In genomic region chr12:46380397-46380796, GRCh38 we compare ENCODE assay signal across 15 cellular contexts. TPM values are rescaled to one million over a fixed set of nuclear protein-coding genes. Genes with fewer than 3 reads are reported as not detected.
A peak's percentile ranks its signal among the peaks of the same experiment; 100 is the strongest.
DNase-seq lines count a peak whose midpoint lies in the region; TF ChIP-seq lines count a peak whose summit lies in the region.
"Had no signal": no experiment of that assay in that cellular context is flagged by ENCODE, and none has a peak within 500 bp of the region (broad histone marks: within the 10 kb centered on the region; RNA-seq: fewer than 3 reads in every experiment).

No MANE protein-coding gene starts in this region.

- H3K9ac ChIP-seq in SK-N-MC (ENCODE audit: insufficient read length), result no peak overlapping the region
- H3K9ac ChIP-seq in mesendoderm (ENCODE audit: low read length), result no peak overlapping the region
- H3K9ac ChIP-seq: BLaER1 treated with 17β-estradiol and CSF1 and Interleukin-3, amounts not matched to agents 10 nM and 100 nM had no signal

- H4K5ac ChIP-seq in mesendoderm (ENCODE audit: low read length), result no peak overlapping the region

- peak overlapping the region; percentile 49; the same call in 1 of the 2 replicates for H3K27ac ChIP-seq in SK-N-MC
- no peak overlapping the region for H3K27ac ChIP-seq in mesendoderm (ENCODE audit: low read depth, low read length)
- H3K27ac ChIP-seq: BLaER1 treated with 17β-estradiol and CSF1 and Interleukin-3, amounts not matched to agents 10 nM and 100 nM had no signal

- peak overlapping the region; percentile 32 for H3K27ac Mint-ChIP-seq in activated naive CD4-positive, alpha-beta T cell treated with anti-CD3 and anti-CD28 coated beads, Interleukin-2, amount 50 U/mL, for 24 hours
- H3K27ac Mint-ChIP-seq in activated naive CD4-positive, alpha-beta T cell treated with anti-CD3 and anti-CD28 coated beads for 36 hours, result no peak overlapping the region
- H3K27ac Mint-ChIP-seq in type B pancreatic cell, result peak overlapping the region; percentile 44
- H3K27ac Mint-ChIP-seq: CD4-positive, CD25-positive, alpha-beta regulatory T cell had no signal

- CTCF ChIA-PET in activated naive CD4-positive, alpha-beta T cell treated with anti-CD3 and anti-CD28 coated beads for 36 hours (lab: Charles Lee), result no interaction called here
- CTCF ChIA-PET in HEK293T (lab: Yijun Ruan, JAX), result no interaction called here

- H3K18ac ChIP-seq in mesendoderm (ENCODE audit: low read length), result no peak overlapping the region

- no peak overlapping the region for H2AK5ac ChIP-seq in mesendoderm (ENCODE audit: low read length)

- no peak for DNase-seq in activated naive CD4-positive, alpha-beta T cell treated with anti-CD3 and anti-CD28 coated beads for 36 hours
- DNase-seq in SK-N-MC (ENCODE audit: low read depth, low spot score) (no peak), mesendoderm (no peak), type B pancreatic cell (ENCODE audit: extremely low spot score, unreplicated experiment) (no peak), NCI-H128 (lab: John Stamatoyannopoulos, UW; ENCODE audit: unreplicated experiment) (no peak), HEK293T (ENCODE audit: extremely low spot score) (no peak)
- DNase-seq in stimulated activated CD4-positive, alpha-beta T cell treated with anti-CD3 and anti-CD28 coated beads, Interleukin-4, amount 100 ng/mL, for 4 hours, result no peak
- DNase-seq: 8988T; ACHN; Calu3; CD4-positive, CD25-positive, alpha-beta regulatory T cell; DMS 273 treated with DMSO at 0.1 percent for 48 hours; H7 had no signal

- no peaks in the 10 kb centered on the region for H3K27me3 Mint-ChIP-seq in activated naive CD4-positive, alpha-beta T cell treated with anti-CD3 and anti-CD28 coated beads, Interleukin-2, amount 50 U/mL, for 24 hours
- H3K27me3 Mint-ChIP-seq in activated naive CD4-positive, alpha-beta T cell treated with anti-CD3 and anti-CD28 coated beads for 36 hours (ENCODE audit: low read depth), result no peaks in the 10 kb centered on the region
- H3K27me3 Mint-ChIP-seq in type B pancreatic cell, result no peaks in the 10 kb centered on the region

- no peaks in the 10 kb centered on the region for H3K9me3 ChIP-seq in SK-N-MC (ENCODE audit: low read depth, low read length)

- peaks cover 40% of the 10 kb centered on the region for H3K4me1 Mint-ChIP-seq in activated naive CD4-positive, alpha-beta T cell treated with anti-CD3 and anti-CD28 coated beads, Interleukin-2, amount 50 U/mL, for 24 hours
- peaks cover 37% of the 10 kb centered on the region for H3K4me1 Mint-ChIP-seq in activated naive CD4-positive, alpha-beta T cell treated with anti-CD3 and anti-CD28 coated beads for 36 hours (ENCODE audit: low read depth)
- H3K4me1 Mint-ChIP-seq in type B pancreatic cell (ENCODE audit: unreplicated experiment), result peaks cover 6% of the 10 kb centered on the region

- TF ChIP-seq CTCF in type B pancreatic cell (conservative IDR thresholded peaks at IDR 0.05), result no peak

- H4K8ac ChIP-seq in mesendoderm (ENCODE audit: low read depth, low read length), result no peak overlapping the region

- no peaks in the 10 kb centered on the region for H3K79me1 ChIP-seq in mesendoderm (ENCODE audit: low read length)

- no peaks in the 10 kb centered on the region for H3K27me3 ChIP-seq in mesendoderm (ENCODE audit: insufficient read depth, low read length, poor library complexity)
- H3K27me3 ChIP-seq: BLaER1 treated with 17β-estradiol and CSF1 and Interleukin-3, amounts not matched to agents 10 nM and 100 nM had no signal

- H3K4me3 Mint-ChIP-seq in activated naive CD4-positive, alpha-beta T cell treated with anti-CD3 and anti-CD28 coated beads, Interleukin-2, amount 50 U/mL, for 24 hours, result no peak overlapping the region
- no peak overlapping the region for H3K4me3 Mint-ChIP-seq in activated naive CD4-positive, alpha-beta T cell treated with anti-CD3 and anti-CD28 coated beads for 36 hours
- peak overlapping the region; percentile 32 for H3K4me3 Mint-ChIP-seq in type B pancreatic cell

- peak overlapping the region; percentile 17 for H2BK5ac ChIP-seq in mesendoderm (ENCODE audit: low read length)

- POLR2A ChIA-PET in HEK293T (lab: Yijun Ruan, JAX), result no interaction called here

- no peaks in the 10 kb centered on the region for H3K36me3 Mint-ChIP-seq in activated naive CD4-positive, alpha-beta T cell treated with anti-CD3 and anti-CD28 coated beads, Interleukin-2, amount 50 U/mL, for 24 hours
- H3K36me3 Mint-ChIP-seq in activated naive CD4-positive, alpha-beta T cell treated with anti-CD3 and anti-CD28 coated beads for 36 hours (ENCODE audit: low read depth), result no peaks in the 10 kb centered on the region
- H3K36me3 Mint-ChIP-seq in type B pancreatic cell, result no peaks in the 10 kb centered on the region
- H3K36me3 Mint-ChIP-seq: CD4-positive, CD25-positive, alpha-beta regulatory T cell had no signal

- peaks cover 3% of the 10 kb centered on the region for H3K4me1 ChIP-seq in mesendoderm (ENCODE audit: control insufficient read depth, low read depth, low read length)

- H3K4me2 ChIP-seq in mesendoderm (ENCODE audit: low read length), result no peak overlapping the region
- H3K4me2 ChIP-seq: BLaER1 treated with 17β-estradiol and CSF1 and Interleukin-3, amounts not matched to agents 10 nM and 100 nM had no signal

- no peaks in the 10 kb centered on the region for H3K9me3 Mint-ChIP-seq in activated naive CD4-positive, alpha-beta T cell treated with anti-CD3 and anti-CD28 coated beads, Interleukin-2, amount 50 U/mL, for 24 hours
- H3K9me3 Mint-ChIP-seq in activated naive CD4-positive, alpha-beta T cell treated with anti-CD3 and anti-CD28 coated beads for 36 hours, result no peaks in the 10 kb centered on the region
- H3K9me3 Mint-ChIP-seq in type B pancreatic cell, result no peaks in the 10 kb centered on the region
- H3K9me3 Mint-ChIP-seq: CD4-positive, CD25-positive, alpha-beta regulatory T cell had no signal

- H3K4ac ChIP-seq in mesendoderm (ENCODE audit: low read depth, low read length), result peak overlapping the region; percentile 8

- H3K36me3 ChIP-seq in SK-N-MC (ENCODE audit: insufficient read depth, low read length) (no peaks in the 10 kb centered on the region), mesendoderm (ENCODE audit: control insufficient read depth, insufficient read depth, low read length) (no peaks in the 10 kb centered on the region)
- H3K36me3 ChIP-seq: BLaER1 treated with 17β-estradiol and CSF1 and Interleukin-3, amounts not matched to agents 10 nM and 100 nM had no signal

- peak overlapping the region; percentile 96 for H2BK15ac ChIP-seq in mesendoderm (replicated peaks; ENCODE audit: low read depth)

- H3K23ac ChIP-seq in mesendoderm (ENCODE audit: low read length), result no peak overlapping the region

- H3K4me3 ChIP-seq in SK-N-MC (0 out of 2 replicates have a peak overlapping the region, but pooled peaks have one; percentile 0), mesendoderm (ENCODE audit: low read length) (no peak overlapping the region)
- H3K4me3 ChIP-seq: BLaER1 treated with 17β-estradiol and CSF1 and Interleukin-3, amounts not matched to agents 10 nM and 100 nM had no signal

- no peak overlapping the region for H2BK120ac ChIP-seq in mesendoderm (ENCODE audit: low read depth, low read length)

- no peaks in the 10 kb centered on the region for H3K79me2 ChIP-seq in mesendoderm (ENCODE audit: control insufficient read depth, insufficient read depth, low read length)

- intact Hi-C loops in activated naive CD4-positive, alpha-beta T cell treated with anti-CD3 and anti-CD28 coated beads for 36 hours (cut with micrococcal nuclease), result no loop called here

- H3K56ac ChIP-seq in mesendoderm (ENCODE audit: low read length), result no peak overlapping the region

- no CpG with 5 or more reads among the region's 2 CpGs for WGBS in mesendoderm (ENCODE audit: extremely low coverage, insufficient coverage, low lambda C conversion rate)

TF ChIP-seq in HEK293T, 16 proteins besides CTCF, POLR2A, EP300 and RAD21:
- TF ChIP-seq NFRKB (IDR thresholded peaks at IDR 0.05) (no peak), FOXM1 (IDR thresholded peaks at IDR 0.05; ENCODE audit: borderline replicate concordance) (no peak), SUZ12 (IDR thresholded peaks at IDR 0.05) (no peak), HDGF (IDR thresholded peaks at IDR 0.05; ENCODE audit: borderline replicate concordance) (no peak), BHLHE40 (IDR thresholded peaks at IDR 0.05; ENCODE audit: borderline replicate concordance) (no peak), FOXK2 (IDR thresholded peaks at IDR 0.05) (no peak), TARDBP (IDR thresholded peaks at IDR 0.05) (no peak)

RNA-seq across cellular contexts. Expression of gene SLC38A2, which starts 7.8 kb away (rescaled TPM):
- 100 to 1,000 TPM; 196 to 206 TPM for total RNA-seq in activated naive CD4-positive, alpha-beta T cell treated with anti-CD3 and anti-CD28 coated beads for 36 hours
- polyA plus RNA-seq in mesendoderm (2013, experiment 1 of 2), result 295 TPM
- 286 TPM for polyA plus RNA-seq in mesendoderm (2013, experiment 2 of 2)
- total RNA-seq in type B pancreatic cell (ENCODE audit: low replicate concordance), result 204 and 217 TPM in 2 replicates
